Comparison of ENCODE assay signal across 8 cellular contexts in the genomic region with DNA sequence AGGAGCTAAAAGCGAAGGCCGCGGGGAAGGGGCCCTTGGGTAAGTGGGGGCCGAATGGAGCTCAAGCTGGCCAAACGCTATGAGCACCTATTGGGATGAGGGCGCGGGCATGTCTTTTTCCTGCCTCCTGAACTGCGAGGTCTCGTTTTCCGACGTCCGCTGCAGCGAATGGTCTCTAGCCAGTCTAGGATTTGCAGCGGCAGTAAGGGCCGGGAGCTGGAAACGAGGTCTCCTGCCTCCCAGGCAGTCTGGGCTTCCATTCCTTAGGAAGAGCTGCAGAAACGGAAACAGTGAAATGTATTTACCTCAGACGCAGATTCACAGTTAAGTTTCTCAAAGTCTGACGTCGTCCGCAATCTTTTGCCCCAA. TPM values are rescaled to one million over a fixed set of nuclear protein-coding genes. Genes with fewer than 3 reads are reported as not detected.
A peak's percentile ranks its signal among the peaks of the same experiment; 100 is the strongest.
DNase-seq lines count a peak whose midpoint lies in the region; ATAC-seq and TF ChIP-seq lines count a peak whose summit lies in the region.

No MANE protein-coding gene starts in this region.

- H4K91ac ChIP-seq in trophoblast cell (ENCODE audit: low read depth, low read length), result peak overlapping the region; percentile 89

- no peak for TF ChIP-seq CTCF in SU-DHL-6 (IDR thresholded peaks at IDR 0.05; ENCODE audit: insufficient read depth, low read length, poor library complexity, severe bottlenecking)

- 0 out of 2 replicates have a peak, but pooled peaks cover 5% of the 10 kb centered on the region for H3K36me3 ChIP-seq in SU-DHL-6 (ENCODE audit: low read length)
- peaks cover 16 to 22% of the 10 kb centered on the region in 2 experiments for H3K36me3 ChIP-seq in trophoblast cell (ENCODE audit: control insufficient read depth in 1 of 2, insufficient read depth in 2 of 2, low read length in 2 of 2)

- H3K9ac ChIP-seq in SU-DHL-6 (ENCODE audit: low read length) (peak overlapping the region; percentile 91), trophoblast cell (ENCODE audit: low read length) (peak overlapping the region; percentile 96)

- H3K9me3 ChIP-seq in SU-DHL-6 (ENCODE audit: insufficient read depth, low read length) (no peaks in the 10 kb centered on the region), trophoblast cell (ENCODE audit: insufficient read depth, low read depth, low read length) (no peaks in the 10 kb centered on the region)

- peak overlapping the region; percentile 49 for H2AK5ac ChIP-seq in trophoblast cell (ENCODE audit: low read length)

- H2AFZ ChIP-seq in SU-DHL-6 (ENCODE audit: low read depth, low read length, severe bottlenecking), result no peak overlapping the region
- H2AFZ ChIP-seq in trophoblast cell (ENCODE audit: insufficient read depth, low read length, poor library complexity), result no peak overlapping the region

- peak overlapping the region; percentile 67 for H2BK120ac ChIP-seq in trophoblast cell (ENCODE audit: insufficient read depth, low read length, poor library complexity)

- no peak overlapping the region for H2BK5ac ChIP-seq in trophoblast cell (ENCODE audit: low read depth, low read length, poor library complexity)

- no CpG with 5 or more reads among the region's 21 CpGs for WGBS in trophoblast cell (ENCODE audit: extremely low coverage, insufficient coverage, insufficient read length)

- H3K14ac ChIP-seq in trophoblast cell (ENCODE audit: low read length), result peak overlapping the region; percentile 91

- H3K4me2 ChIP-seq in SU-DHL-6 (ENCODE audit: low read depth, low read length, poor library complexity, severe bottlenecking), result peak overlapping the region; percentile 70
- H3K4me2 ChIP-seq in trophoblast cell (ENCODE audit: low read length), result peak overlapping the region; percentile 89

- peaks cover 46% of the 10 kb centered on the region for H3F3A ChIP-seq in SU-DHL-6 (ENCODE audit: insufficient read depth)

- H3K4me3 Mint-ChIP-seq in activated CD4-positive, alpha-beta T cell treated with anti-CD3 and anti-CD28 coated beads, Interleukin-2, amount 10 ng/mL, durations not matched to agents 24 days and 14 days, result peak overlapping the region; percentile 96

- no peak overlapping the region for H2BK12ac ChIP-seq in trophoblast cell (ENCODE audit: low read length)

- H3K79me2 ChIP-seq in SU-DHL-6 (ENCODE audit: insufficient read depth, low read length), result peaks cover 31% of the 10 kb centered on the region
- peaks cover 7% of the 10 kb centered on the region for H3K79me2 ChIP-seq in trophoblast cell (ENCODE audit: control insufficient read depth, insufficient read depth, low read length, poor library complexity)

- H4K12ac ChIP-seq in trophoblast cell (ENCODE audit: low read depth, low read length), result peak overlapping the region; percentile 85

- H3K27me3 Mint-ChIP-seq in activated CD4-positive, alpha-beta T cell treated with anti-CD3 and anti-CD28 coated beads, Interleukin-2, amount 10 ng/mL, durations not matched to agents 24 days and 14 days, result no peaks in the 10 kb centered on the region

- peaks cover 19% of the 10 kb centered on the region for H3K4me1 Mint-ChIP-seq in activated CD4-positive, alpha-beta T cell treated with anti-CD3 and anti-CD28 coated beads, Interleukin-2, amount 10 ng/mL, durations not matched to agents 24 days and 14 days

- peak overlapping the region; percentile 92 for H3K27ac Mint-ChIP-seq in activated CD4-positive, alpha-beta T cell treated with anti-CD3 and anti-CD28 coated beads, Interleukin-2, amount 10 ng/mL, durations not matched to agents 24 days and 14 days

- no peak overlapping the region for H3K23ac ChIP-seq in trophoblast cell (ENCODE audit: low read length)

- intact Hi-C loops in activated CD4-positive, alpha-beta T cell treated with anti-CD3 and anti-CD28 coated beads, Interleukin-2, amount 10 ng/mL, durations not matched to agents 24 days and 14 days (cut with micrococcal nuclease), result loop anchor here (1.0 to 2.0 kb wide), 4 partner anchors 32 to 252 kb away; a partner anchor contains a TSS

- H3K27me3 ChIP-seq in SU-DHL-6 (ENCODE audit: low read length), result no peaks in the 10 kb centered on the region
- H3K27me3 ChIP-seq in trophoblast cell (ENCODE audit: insufficient read depth, low read length), result no peaks in the 10 kb centered on the region

- H3K4me1 ChIP-seq in trophoblast cell (ENCODE audit: control insufficient read depth in 1 of 2, insufficient read depth in 2 of 2, low read length in 2 of 2), result peaks cover 2 to 4% of the 10 kb centered on the region in 2 experiments

- H3K4ac ChIP-seq in trophoblast cell (ENCODE audit: low read depth, low read length), result peak overlapping the region; percentile 93

- H3K18ac ChIP-seq in trophoblast cell (ENCODE audit: low read length), result no peak overlapping the region

- H3K4me3 ChIP-seq in SU-DHL-6 (ENCODE audit: insufficient read depth, low read length, poor library complexity, severe bottlenecking) (peak overlapping the region; percentile 100), trophoblast cell (ENCODE audit: low read depth, low read length) (peak overlapping the region; percentile 94)

- peak overlapping the region; percentile 96 for H4K8ac ChIP-seq in trophoblast cell (ENCODE audit: low read depth, low read length)

- ATAC-seq in GM18868 (IDR thresholded peaks at IDR 0.05; ENCODE audit: unreplicated experiment), result no peak
- ATAC-seq in HG03108 (IDR thresholded peaks at IDR 0.05; ENCODE audit: unreplicated experiment), result no peak

- H3K79me1 ChIP-seq in trophoblast cell (ENCODE audit: low read length), result peaks cover 6% of the 10 kb centered on the region

- H3K27ac ChIP-seq in SU-DHL-6 (ENCODE audit: low read depth, low read length) (peak overlapping the region; percentile 71), trophoblast cell (ENCODE audit: low read depth, low read length) (peak overlapping the region; percentile 59)

- DNase-seq in activated CD4-positive, alpha-beta T cell treated with anti-CD3 and anti-CD28 coated beads, Interleukin-2, amount 10 ng/mL, durations not matched to agents 24 days and 14 days, result no peak
- DNase-seq in activated CD4-positive, alpha-beta T cell treated with anti-CD3 and anti-CD28 coated beads for 48 hours, result no peak
- DNase-seq in fibroblast of peridontal ligament (ENCODE audit: extremely low read depth), result peak; percentile 35
- DNase-seq in trophoblast cell, result peak; percentile 21 to 45
- DNase-seq in iPS-NIHi11 (ENCODE audit: low spot score), result no peak

- H3K9me2 ChIP-seq in SU-DHL-6 (replicated peaks; ENCODE audit: insufficient read depth, low read length), result no peaks in the 10 kb centered on the region

- H3K9me3 Mint-ChIP-seq in activated CD4-positive, alpha-beta T cell treated with anti-CD3 and anti-CD28 coated beads, Interleukin-2, amount 10 ng/mL, durations not matched to agents 24 days and 14 days, result no peaks in the 10 kb centered on the region

- H4K20me1 ChIP-seq in SU-DHL-6 (ENCODE audit: low read depth, low read length), result no peaks in the 10 kb centered on the region

- peaks cover 43% of the 10 kb centered on the region for H3K36me3 Mint-ChIP-seq in activated CD4-positive, alpha-beta T cell treated with anti-CD3 and anti-CD28 coated beads, Interleukin-2, amount 10 ng/mL, durations not matched to agents 24 days and 14 days (ENCODE audit: low read depth)

RNA-seq across cellular contexts. Expression of a gene that starts 0.5 kb away (rescaled TPM):
- 272 and 275 TPM in 2 replicates for total RNA-seq in activated CD4-positive, alpha-beta T cell treated with anti-CD3 and anti-CD28 coated beads, Interleukin-2, amount 10 ng/mL, durations not matched to agents 24 days and 14 days
- polyA plus RNA-seq in trophoblast cell (2013), result 586 and 607 TPM in 2 replicates

RNA-seq across cellular contexts. Expression of a gene that starts 0.7 kb away (rescaled TPM):
- total RNA-seq in activated CD4-positive, alpha-beta T cell treated with anti-CD3 and anti-CD28 coated beads, Interleukin-2, amount 10 ng/mL, durations not matched to agents 24 days and 14 days, result 24.4 and 25.9 TPM in 2 replicates
- 11.1 and 11.5 TPM in 2 replicates for polyA plus RNA-seq in trophoblast cell (2013)

RNA-seq across cellular contexts. Expression of a gene that starts 6.0 kb away (rescaled TPM):
- total RNA-seq in activated CD4-positive, alpha-beta T cell treated with anti-CD3 and anti-CD28 coated beads, Interleukin-2, amount 10 ng/mL, durations not matched to agents 24 days and 14 days, result 18.3 and 20.0 TPM in 2 replicates
- 9.1 and 9.8 TPM in 2 replicates for polyA plus RNA-seq in trophoblast cell (2013)

RNA-seq across cellular contexts. Expression of a gene that starts 10.7 kb away (rescaled TPM):
- total RNA-seq in activated CD4-positive, alpha-beta T cell treated with anti-CD3 and anti-CD28 coated beads, Interleukin-2, amount 10 ng/mL, durations not matched to agents 24 days and 14 days, result 5.7 and 6.5 TPM in 2 replicates
- polyA plus RNA-seq in trophoblast cell (2013), result 48.1 and 50.4 TPM in 2 replicates

Comparison
In these comparisons a context has a peak if more than half of its experiments do, and no peak if none do; other contexts are left out.
1. DNase-seq: peak in fibroblast of peridontal ligament (single experiment) and trophoblast cell (2 of 2); none in activated CD4-positive, alpha-beta T cell treated with anti-CD3 and anti-CD28 coated beads, Interleukin-2, amount 10 ng/mL, durations not matched to agents 24 days and 14 days (single experiment), activated CD4-positive, alpha-beta T cell treated with anti-CD3 and anti-CD28 coated beads for 48 hours (single experiment) and iPS-NIHi11 (single experiment).